Comparison of ENCODE assay signal across 1 cellular context in genomic region chr14:76872796-76873432, GRCh38.
TF ChIP-seq lines count a peak whose summit lies in the region.

No MANE protein-coding gene starts in this region.

TF ChIP-seq in WTC11, 78 proteins besides CTCF, POLR2A, EP300 and RAD21 (continued from another document):
- no peak for TF ChIP-seq ZNF532 (CRISPR knock-in tag; IDR thresholded peaks at IDR 0.05; ENCODE audit: borderline replicate concordance)
- no peak for TF ChIP-seq MYBL2 (CRISPR knock-in tag; IDR thresholded peaks at IDR 0.05)
- no peak for TF ChIP-seq GABPB1 (CRISPR knock-in tag; IDR thresholded peaks at IDR 0.05)
- TF ChIP-seq ELF4 (CRISPR knock-in tag; IDR thresholded peaks at IDR 0.05; ENCODE audit: low read depth): no peak
